21 cellular contexts compared by ENCODE assay signal in the genomic region with DNA sequence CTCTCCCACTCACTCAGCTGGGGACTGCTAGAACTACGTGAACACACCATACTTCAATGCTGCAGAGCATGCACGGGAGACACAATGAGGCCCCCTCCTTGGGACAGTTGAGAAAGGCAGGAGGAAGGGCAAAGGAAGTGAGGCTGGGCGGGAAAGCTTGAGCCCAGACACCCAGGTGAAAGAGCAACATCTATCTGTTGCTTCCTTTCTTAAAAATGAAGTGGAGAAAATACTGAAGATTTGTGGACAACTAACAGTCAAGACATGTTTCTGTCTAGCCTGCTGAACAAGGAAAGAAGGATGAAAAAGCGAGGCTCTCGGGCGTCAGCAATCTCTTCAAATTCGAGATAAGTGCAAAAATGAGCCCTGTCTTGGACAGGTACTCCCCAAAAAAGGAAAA. TPM values are rescaled to one million over a fixed set of nuclear protein-coding genes. Genes with fewer than 3 reads are reported as not detected.
DNase-seq lines count a peak whose midpoint lies in the region; ATAC-seq, FAIRE-seq and TF ChIP-seq lines count a peak whose summit lies in the region.
"Had no signal": no experiment of that assay in that cellular context is flagged by ENCODE, and none has a peak within 500 bp of the region (broad histone marks: within the 10 kb centered on the region; RNA-seq: fewer than 3 reads in every experiment).

No MANE protein-coding gene starts in this region.

- peaks cover 17% of the 10 kb centered on the region for H3K36me3 Mint-ChIP-seq in glutamatergic neuron (ENCODE audit: unreplicated experiment)
- H3K36me3 Mint-ChIP-seq in stimulated activated effector memory CD8-positive, alpha-beta T cell treated with anti-CD3 and anti-CD28 coated beads, Interleukin-12 subunit alpha, Interleukin-12 subunit beta, amount 100 ng/mL, for 72 hours = peaks cover 51% of the 10 kb centered on the region

- peaks cover 53% of the 10 kb centered on the region for H3K4me1 Mint-ChIP-seq in glutamatergic neuron (ENCODE audit: low read depth, unreplicated experiment)
- H3K4me1 Mint-ChIP-seq in stimulated activated effector memory CD8-positive, alpha-beta T cell treated with anti-CD3 and anti-CD28 coated beads, Interleukin-12 subunit alpha, Interleukin-12 subunit beta, amount 100 ng/mL, for 72 hours = peaks cover 59% of the 10 kb centered on the region

- H3K4me3 Mint-ChIP-seq in glutamatergic neuron (ENCODE audit: unreplicated experiment) = peak overlapping the region; percentile 44
- H3K4me3 Mint-ChIP-seq in stimulated activated effector memory CD8-positive, alpha-beta T cell treated with anti-CD3 and anti-CD28 coated beads, Interleukin-12 subunit alpha, Interleukin-12 subunit beta, amount 100 ng/mL, for 72 hours = no peak overlapping the region

- H3K27ac Mint-ChIP-seq in glutamatergic neuron (ENCODE audit: unreplicated experiment) = peak overlapping the region; percentile 89
- peak overlapping the region; percentile 39 for H3K27ac Mint-ChIP-seq in stimulated activated effector memory CD8-positive, alpha-beta T cell treated with anti-CD3 and anti-CD28 coated beads, Interleukin-12 subunit alpha, Interleukin-12 subunit beta, amount 100 ng/mL, for 72 hours

- H3K4me3 ChIP-seq in SJSA1 = no peak overlapping the region
- H3K4me3 ChIP-seq: K562, uterus had no signal

- DNase-seq in HTR-8/SVneo (ENCODE audit: insufficient read length, low spot score) = no peak
- no peak for DNase-seq in SJSA1 (ENCODE audit: low read depth in 1 of 2, low spot score in 2 of 2)
- DNase-seq in glutamatergic neuron = no peak
- DNase-seq in stimulated activated effector memory CD8-positive, alpha-beta T cell treated with anti-CD3 and anti-CD28 coated beads, Interleukin-12 subunit alpha, Interleukin-12 subunit beta, amount 100 ng/mL, for 72 hours (ENCODE audit: low spot score in 2 of 2) = no peak
- DNase-seq in GM19239 (ENCODE audit: insufficient read length, low spot score) = no peak
- no peak for DNase-seq in NCI-H2081 (lab: John Stamatoyannopoulos, UW)
- DNase-seq: activated CD4-positive, CD25-positive, alpha-beta regulatory T cell treated with anti-CD3 and anti-CD28 coated beads, Interleukin-2, amount 50 U/mL, for 72 hours; amygdala; effector memory CD4-positive, alpha-beta T cell; H7; hippocampal formation; kidney; mesendoderm; NCI-H187 treated with DMSO at 0.1 percent for 48 hours; NCI-H510A; SHP77; stimulated activated naive CD8-positive, alpha-beta T cell treated with anti-CD3 and anti-CD28 coated beads, Interleukin-15, Interleukin-2, amounts not matched to agents 100 U/mL and 50 U/mL, for 24 hours; uterus had no signal

- no peaks in the 10 kb centered on the region for H3K27me3 ChIP-seq in SJSA1 (replicated peaks)
- H3K27me3 ChIP-seq: uterus had no signal

- TF ChIP-seq CTCF in glutamatergic neuron (IDR thresholded peaks at IDR 0.05; ENCODE audit: partially characterized antibody, unreplicated experiment) = no peak

- ATAC-seq in stimulated activated effector memory CD8-positive, alpha-beta T cell treated with anti-CD3 and anti-CD28 coated beads, Interleukin-12 subunit alpha, Interleukin-12 subunit beta, amount 100 ng/mL, for 72 hours = no peak
- no peak for ATAC-seq in HG02588 (IDR thresholded peaks at IDR 0.05; ENCODE audit: unreplicated experiment)
- ATAC-seq: K562; stimulated activated naive CD8-positive, alpha-beta T cell treated with anti-CD3 and anti-CD28 coated beads, Interleukin-15, Interleukin-2, amounts not matched to agents 100 U/mL and 50 U/mL, for 24 hours had no signal

- H3K9me3 ChIP-seq in SJSA1 (replicated peaks) = no peaks in the 10 kb centered on the region
- H3K9me3 ChIP-seq: uterus had no signal

- H3K9me3 Mint-ChIP-seq in glutamatergic neuron (ENCODE audit: unreplicated experiment) = peaks cover 19% of the 10 kb centered on the region
- no peaks in the 10 kb centered on the region for H3K9me3 Mint-ChIP-seq in stimulated activated effector memory CD8-positive, alpha-beta T cell treated with anti-CD3 and anti-CD28 coated beads, Interleukin-12 subunit alpha, Interleukin-12 subunit beta, amount 100 ng/mL, for 72 hours

- H3K4me1 ChIP-seq in SJSA1 (replicated peaks) = peaks cover 74% of the 10 kb centered on the region
- H3K4me1 ChIP-seq: uterus had no signal

- FAIRE-seq in HTR-8/SVneo (lab: Jason Lieb, UNC) = peak; percentile 26
- FAIRE-seq in GM19239 (lab: Jason Lieb, UNC) = no peak
- FAIRE-seq: K562, kidney had no signal

- H3K27me3 Mint-ChIP-seq in glutamatergic neuron (ENCODE audit: unreplicated experiment) = peaks cover 17% of the 10 kb centered on the region

- H3K27ac ChIP-seq in SJSA1 = peak overlapping the region; percentile 57
- H3K27ac ChIP-seq: uterus had no signal

- H3K36me3 ChIP-seq in SJSA1 = peaks cover 78% of the 10 kb centered on the region
- H3K36me3 ChIP-seq: uterus had no signal

RNA-seq across cellular contexts. Expression of gene NNAT, which starts 3.0 kb away (rescaled TPM):
- total RNA-seq in SJSA1 (2014; rRNA removed; shearing (Covaris generic)) = not detected in 2 replicates
- 1,047 TPM for total RNA-seq in glutamatergic neuron (ENCODE audit: unreplicated experiment)
- total RNA-seq: T-helper 2 cell treated with Interferon-gamma antibody and Interleukin-4, amounts not matched to agents 100 ng/mL and 5 ng/mL, for 36 hours had no signal

RNA-seq across cellular contexts. Expression of gene BLCAP, which starts 9.6 kb away (rescaled TPM):
- 93.1 and 102 TPM in 2 replicates for total RNA-seq in SJSA1 (2014; rRNA removed; shearing (Covaris generic))
- 97.2 TPM for total RNA-seq in glutamatergic neuron (ENCODE audit: unreplicated experiment)

Comparison
In these comparisons a context has a peak if more than half of its experiments do, and no peak if none do; other contexts are left out.
1. RNA of gene NNAT, which starts 3.0 kb away (total RNA-seq): 1,047 TPM in glutamatergic neuron (single experiment); not detected in SJSA1; every median in the first group is over 1,000 times any median in the second.